22 cellular contexts compared by ENCODE assay signal in the genomic region with DNA sequence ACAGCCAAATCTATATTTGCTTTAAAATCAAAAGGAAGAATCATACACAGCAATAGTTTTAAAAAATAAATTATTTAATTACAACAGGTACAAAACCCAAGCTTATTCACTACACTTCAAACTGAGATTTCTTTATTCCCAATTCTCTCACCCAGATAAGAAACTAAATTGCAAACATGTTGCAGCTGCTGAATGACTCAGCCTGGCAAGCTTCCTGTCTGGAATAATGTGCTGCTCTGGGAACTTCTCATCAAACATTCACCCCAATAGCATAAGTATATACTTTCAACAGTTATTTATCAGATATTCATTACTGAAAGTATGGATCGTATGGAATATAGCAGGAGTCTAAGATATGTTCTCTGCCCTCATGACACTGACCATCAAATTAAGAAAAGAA. TPM values are rescaled to one million over a fixed set of nuclear protein-coding genes. Genes with fewer than 3 reads are reported as not detected.
A peak's percentile ranks its signal among the peaks of the same experiment; 100 is the strongest.
DNase-seq lines count a peak whose midpoint lies in the region; TF ChIP-seq lines count a peak whose summit lies in the region.
"Had no signal": no experiment of that assay in that cellular context is flagged by ENCODE, and none has a peak within 500 bp of the region (broad histone marks: within the 10 kb centered on the region; RNA-seq: fewer than 3 reads in every experiment).

No MANE protein-coding gene starts in this region.

- POLR2A ChIA-PET in RWPE1 (lab: Yijun Ruan, JAX; ENCODE audit: low non-redundant PET), result no interaction called here

- intact Hi-C loops in posterior cingulate gyrus (cut with DNase I), result no loop called here

- H3K79me2 ChIP-seq in fibroblast of lung (ENCODE audit: control insufficient read depth, insufficient read depth, low read length), result no peaks in the 10 kb centered on the region

- no peaks in the 10 kb centered on the region for H3K4me1 ChIP-seq in fibroblast of lung (ENCODE audit: control insufficient read depth, extremely low read depth, insufficient read depth, low read length)
- H3K4me1 ChIP-seq: transverse colon had no signal

- no peaks in the 10 kb centered on the region for H3K36me3 ChIP-seq in fibroblast of lung (ENCODE audit: control insufficient read depth, insufficient read depth, low read length)
- H3K36me3 ChIP-seq: transverse colon had no signal

- H3K9ac ChIP-seq in fibroblast of lung (ENCODE audit: insufficient read depth, low read length), result no peak overlapping the region

- no peak overlapping the region for H3K4me3 ChIP-seq in fibroblast of lung (replicated peaks in 1 of 4; ENCODE audit: control extremely low read depth in 1 of 4, insufficient read depth in 1 of 4, low read depth in 3 of 4, low read length in 4 of 4)
- H3K4me3 ChIP-seq: transverse colon had no signal

- no peak overlapping the region for H3K27ac ChIP-seq in RWPE1
- H3K27ac ChIP-seq in fibroblast of lung (ENCODE audit: insufficient read depth, low read length), result no peak overlapping the region
- H3K27ac ChIP-seq: transverse colon had no signal

- DNase-seq in COLO829 (ENCODE audit: low spot score) (peak; percentile 40), RWPE1 (ENCODE audit: low spot score) (peak; percentile 39), fibroblast of lung (ENCODE audit: low read depth in 2 of 2) (peak; percentile 22 to 78), posterior cingulate gyrus (peak in 6 of 10 donors; percentile 13 to 80 (median 42)), NCI-H2029 (lab: John Stamatoyannopoulos, UW) (no peak), middle frontal gyrus (ENCODE audit: extremely low spot score, low spot score) (no peak), dermis blood vessel endothelial cell (no peak)
- no peak for DNase-seq in activated effector memory CD4-positive, alpha-beta T cell treated with anti-CD3 and anti-CD28 coated beads, Interleukin-2, amount 50 U/mL, for 16 hours
- DNase-seq: activated CD8-positive, alpha-beta memory T cell treated with anti-CD3 and anti-CD28 coated beads for 24 hours; activated naive CD8-positive, alpha-beta T cell treated with anti-CD3 and anti-CD28 coated beads, Interleukin-2, amount 50 U/mL, for 24 hours; COR-L47; effector memory CD4-positive, alpha-beta T cell; EL; HCEC 1CT; KBM-7; midbrain; NCI-H2081 treated with DMSO at 0.1 percent for 48 hours; NCI-H526 treated with DMSO at 0.1 percent for 48 hours; right cardiac atrium; stimulated activated naive CD4-positive, alpha-beta T cell; transverse colon had no signal

- no peaks in the 10 kb centered on the region for H3K27me3 ChIP-seq in fibroblast of lung (ENCODE audit: control insufficient read depth, insufficient read depth, low read length)
- H3K27me3 ChIP-seq: transverse colon had no signal

- H2AFZ ChIP-seq in fibroblast of lung (ENCODE audit: low read length), result no peak overlapping the region

- no peak for TF ChIP-seq CTCF in RWPE1 (conservative IDR thresholded peaks at IDR 0.05; ENCODE audit: low read depth)
- no peak for TF ChIP-seq CTCF in fibroblast of lung (conservative IDR thresholded peaks at IDR 0.05 in 1 of 2, IDR thresholded peaks at IDR 0.05 in 1 of 2; ENCODE audit: low read depth in 1 of 2, low read length in 2 of 2)

- H3K9me3 ChIP-seq in fibroblast of lung (ENCODE audit: control insufficient read depth, insufficient read depth, low read depth, low read length), result no peaks in the 10 kb centered on the region
- H3K9me3 ChIP-seq: transverse colon had no signal

- CTCF ChIA-PET in RWPE1 (lab: Yijun Ruan, JAX), result interaction anchor here (0.6 kb wide), 1 partner anchor 60 kb away, joined by 3 read pairs; no protein-coding TSS in a partner anchor

- H4K20me1 ChIP-seq in fibroblast of lung (ENCODE audit: control insufficient read depth, extremely low read depth, insufficient read depth, low read length), result no peaks in the 10 kb centered on the region

- no peak overlapping the region for H3K4me2 ChIP-seq in fibroblast of lung (ENCODE audit: extremely low read depth, insufficient read depth, low read length)

RNA-seq across cellular contexts. Expression of a gene that starts 43.0 kb away (rescaled TPM):
- not detected in 2 replicates for total RNA-seq in fibroblast of lung
- polyA plus RNA-seq in fibroblast of lung, result not detected in 2 replicates
- polyA plus RNA-seq in fibroblast of lung (2012), result not detected in 2 replicates
- not detected in 2 replicates for polyA minus RNA-seq in fibroblast of lung (ENCODE audit: low replicate concordance)
- total RNA-seq in dermis blood vessel endothelial cell, result not detected in 2 replicates
- total RNA-seq: neural crest cell had no signal

Comparison
In these comparisons a context has a peak if more than half of its experiments do, and no peak if none do; other contexts are left out.
1. DNase-seq: peak in COLO829 (single experiment), RWPE1 (single experiment), fibroblast of lung (2 of 2) and posterior cingulate gyrus (6 of 10); none in NCI-H2029 (single experiment), activated effector memory CD4-positive, alpha-beta T cell treated with anti-CD3 and anti-CD28 coated beads, Interleukin-2, amount 50 U/mL, for 16 hours (single experiment), middle frontal gyrus (single experiment) and dermis blood vessel endothelial cell (single experiment).